In the genomic region with DNA sequence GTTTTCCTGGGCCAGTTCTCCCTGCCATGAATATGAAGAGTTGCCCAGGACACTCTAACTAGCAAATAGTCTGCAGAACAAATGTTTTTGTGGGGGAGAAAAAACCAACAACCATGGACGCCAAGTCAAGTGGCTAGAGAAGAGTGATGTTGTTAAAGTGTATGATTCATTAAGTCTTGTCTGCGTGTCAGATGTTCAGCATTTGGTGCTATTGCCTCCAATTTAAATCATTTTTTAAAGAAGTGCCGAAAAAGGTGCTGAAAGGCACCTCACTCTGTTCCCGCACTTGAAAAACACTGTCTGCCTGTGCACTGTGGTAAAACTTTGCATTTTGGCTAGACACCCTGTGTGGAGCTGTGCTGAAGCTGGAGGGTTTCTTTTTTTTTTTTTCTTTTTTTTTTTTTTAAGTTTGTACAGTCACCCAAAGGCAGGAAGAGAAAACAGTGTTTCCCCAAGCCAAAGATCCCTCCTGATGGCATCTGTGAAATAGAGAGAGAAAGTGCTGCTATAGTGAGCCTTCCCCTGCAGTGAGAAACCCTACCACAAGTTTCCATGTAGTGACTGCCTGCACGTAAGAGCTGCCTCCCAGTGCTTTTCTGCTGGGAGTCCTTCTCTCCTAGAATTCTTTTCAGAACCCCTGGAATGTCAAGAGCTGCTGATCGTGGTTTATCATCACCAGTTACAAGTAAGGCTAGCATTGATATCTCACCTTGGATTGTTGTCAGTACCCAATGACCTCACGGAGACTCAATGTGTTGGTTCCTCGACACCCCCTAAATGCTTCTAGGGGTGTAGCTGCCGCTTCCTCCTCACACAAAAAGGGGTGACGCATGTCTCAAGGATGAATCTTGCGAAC, we compare ENCODE assay signal across 15 cellular contexts.
DNase-seq lines count a peak whose midpoint lies in the region; ATAC-seq, FAIRE-seq and TF ChIP-seq lines count a peak whose summit lies in the region.
"Had no signal": no experiment of that assay in that cellular context is flagged by ENCODE, and none has a peak within 500 bp of the region (broad histone marks: within the 10 kb centered on the region; RNA-seq: fewer than 3 reads in every experiment).

No MANE protein-coding gene starts in this region.

- H3K9me2 ChIP-seq in MM.1S (replicated peaks; ENCODE audit: insufficient read depth, low read length) = no peaks in the 10 kb centered on the region

- no peaks in the 10 kb centered on the region for H3K9me3 ChIP-seq in MM.1S (replicated peaks; ENCODE audit: insufficient read depth, low read length)
- H3K9me3 ChIP-seq: gastrocnemius medialis had no signal

- H3K9ac ChIP-seq in MM.1S (ENCODE audit: low read length) = no peak overlapping the region

- H4K20me1 ChIP-seq in MM.1S (ENCODE audit: insufficient read depth, low read length) = no peaks in the 10 kb centered on the region

- H3K36me3 ChIP-seq in MM.1S (replicated peaks; ENCODE audit: insufficient read depth, low read length) = no peaks in the 10 kb centered on the region
- H3K36me3 ChIP-seq: gastrocnemius medialis had no signal

- H2AFZ ChIP-seq in MM.1S (ENCODE audit: low read length) = no peak overlapping the region

- no peaks in the 10 kb centered on the region for H3K4me1 ChIP-seq in MM.1S (ENCODE audit: low read length)
- H3K4me1 ChIP-seq: gastrocnemius medialis had no signal

- FAIRE-seq in GM19239 (lab: Jason Lieb, UNC) = peak; percentile 4
- no peak for FAIRE-seq in GM12891 (lab: Jason Lieb, UNC)
- FAIRE-seq: K562 had no signal

- peak; percentile 72 for ATAC-seq in HG02852 (IDR thresholded peaks at IDR 0.05; ENCODE audit: unreplicated experiment)
- ATAC-seq: gastrocnemius medialis, K562 had no signal

- no peaks in the 10 kb centered on the region for H3K27me3 ChIP-seq in MM.1S (replicated peaks; ENCODE audit: insufficient read depth, low read length)
- H3K27me3 ChIP-seq: gastrocnemius medialis had no signal

- no peak for TF ChIP-seq CTCF in MM.1S (IDR thresholded peaks at IDR 0.05; ENCODE audit: low read length)

- DNase-seq in GM04504 (ENCODE audit: low read depth) (peak; percentile 18), GM19239 (ENCODE audit: insufficient read length, low spot score) (no peak), LHCN-M2 (ENCODE audit: low read depth) (peak; percentile 41), NCI-H1436 treated with DMSO at 0.1 percent for 48 hours (lab: John Stamatoyannopoulos, UW) (no peak), MM.1S (no peak), GM12891 (ENCODE audit: insufficient read length, low spot score) (no peak), superior temporal gyrus (ENCODE audit: extremely low spot score) (no peak)
- DNase-seq: activated CD8-positive, alpha-beta memory T cell treated with anti-CD3 and anti-CD28 coated beads, Interleukin-2, amount 50 U/mL, for 4 hours; central memory CD4-positive, alpha-beta T cell; gastrocnemius medialis; mesenchymal stem cell; NCI-H524 treated with DMSO at 0.1 percent for 48 hours had no signal

- no peaks in the 10 kb centered on the region for H3F3A ChIP-seq in MM.1S (ENCODE audit: insufficient read depth, low read length)

- no peak overlapping the region for H3K4me3 ChIP-seq in MM.1S (ENCODE audit: low read length)
- H3K4me3 ChIP-seq: gastrocnemius medialis, K562 had no signal

- H3K4me2 ChIP-seq in MM.1S (ENCODE audit: low read depth, low read length) = no peak overlapping the region

- H3K79me2 ChIP-seq in MM.1S (ENCODE audit: low read length) = no peaks in the 10 kb centered on the region

- no peak overlapping the region for H3K27ac ChIP-seq in MM.1S (ENCODE audit: low read length)
- H3K27ac ChIP-seq: C4-2B, gastrocnemius medialis had no signal

- no peak for TF ChIP-seq POLR2A in GM12891 (IDR thresholded peaks at IDR 0.05; ENCODE audit: low read depth, low read length)

TF ChIP-seq in GM12891, 5 proteins besides CTCF, POLR2A, EP300 and RAD21:
- TF ChIP-seq POU2F2 (IDR thresholded peaks at IDR 0.05; ENCODE audit: low read depth, low read length) (no peak), PAX5 (IDR thresholded peaks at IDR 0.05; ENCODE audit: insufficient read depth, low read length, severe bottlenecking) (no peak), POLR2AphosphoS5 (IDR thresholded peaks at IDR 0.05; ENCODE audit: low read depth, low read length) (no peak), TAF1 (IDR thresholded peaks at IDR 0.05; ENCODE audit: low read depth, low read length) (no peak), SPI1 (IDR thresholded peaks at IDR 0.05; ENCODE audit: low read depth, low read length) (no peak; the same call in 1 of the 2 replicates)

Comparison
In these comparisons a context has a peak if more than half of its experiments do, and no peak if none do; other contexts are left out.
1. DNase-seq: peak in GM04504 (single experiment) and LHCN-M2 (single experiment); none in GM19239 (single experiment), NCI-H1436 treated with DMSO at 0.1 percent for 48 hours (single experiment), MM.1S (single experiment), GM12891 (single experiment) and superior temporal gyrus (single experiment).